8 cellular contexts compared by ENCODE assay signal in the genomic region with DNA sequence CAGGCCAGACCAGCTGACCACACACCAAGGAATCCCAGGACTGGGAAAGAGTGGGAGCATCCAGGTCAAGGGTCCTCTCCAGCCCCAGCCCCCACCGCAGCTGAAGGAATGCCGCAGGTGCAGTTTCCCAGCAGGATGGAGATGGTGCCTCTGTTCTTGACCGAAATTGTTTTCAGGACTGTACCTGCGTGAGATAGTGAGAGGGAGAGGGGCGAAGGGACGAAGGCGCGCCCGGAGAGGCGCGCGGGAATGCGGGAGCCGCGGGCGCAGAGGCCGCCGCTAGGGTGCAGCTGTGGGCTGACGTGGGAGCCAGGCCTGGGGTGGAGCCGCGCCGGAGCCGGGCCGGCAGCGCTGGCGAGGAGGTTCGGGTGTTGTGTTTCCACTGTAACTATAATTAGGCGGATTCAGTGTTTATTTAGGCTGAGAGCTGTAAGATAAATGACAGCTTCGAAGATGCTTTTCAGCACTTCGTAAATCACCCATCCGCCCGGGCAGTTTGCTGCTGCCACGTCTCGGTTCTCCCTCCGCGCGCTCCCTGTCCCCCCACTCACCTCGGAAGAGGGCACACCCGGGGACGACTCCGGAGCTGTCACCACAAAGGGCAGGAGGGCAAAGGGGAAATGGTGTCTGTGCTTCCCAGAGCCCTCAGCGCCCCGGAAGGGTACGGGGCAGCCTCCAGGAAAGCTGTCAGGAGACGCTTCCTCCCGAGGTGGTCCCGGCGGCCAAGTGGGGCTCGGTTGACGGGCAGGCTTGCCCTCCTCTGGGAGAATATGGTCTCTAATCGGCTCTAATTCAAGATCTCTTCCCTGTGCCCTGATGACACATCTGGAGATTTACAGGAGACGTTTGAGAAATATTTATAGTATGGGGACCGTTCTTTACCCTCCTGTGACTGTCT. TPM values are rescaled to one million over a fixed set of nuclear protein-coding genes. Genes with fewer than 3 reads are reported as not detected.
DNase-seq lines count a peak whose midpoint lies in the region; ATAC-seq and TF ChIP-seq lines count a peak whose summit lies in the region.

No MANE protein-coding gene starts in this region.

- no peaks in the 10 kb centered on the region for H3K36me3 Mint-ChIP-seq in CD4-positive, alpha-beta T cell (ENCODE audit: low read depth)
- H3K36me3 Mint-ChIP-seq in stimulated activated naive B cell treated with anti-CD40 and anti-IgM and Interleukin-4, amounts not matched to agents 10 μg/mL and 1 μg/mL and 100 μg/mL, for 72 hours: peaks cover 0 to 3% of the 10 kb centered on the region in 2 donors

- H3K4me1 Mint-ChIP-seq in CD4-positive, alpha-beta T cell (ENCODE audit: low read depth): peaks cover 3% of the 10 kb centered on the region
- peaks cover 15 to 29% of the 10 kb centered on the region in 2 donors for H3K4me1 Mint-ChIP-seq in stimulated activated naive B cell treated with anti-CD40 and anti-IgM and Interleukin-4, amounts not matched to agents 10 μg/mL and 1 μg/mL and 100 μg/mL, for 72 hours

- DNase-seq in CD4-positive, alpha-beta T cell: peak; percentile 28 to 76 (median 63)
- DNase-seq in HFF-Myc (ENCODE audit: extremely low read depth, low read depth) (no peak), NCI-H748 (lab: John Stamatoyannopoulos, UW; ENCODE audit: unreplicated experiment) (peak; percentile 88), erythroblast (lab: John Stamatoyannopoulos, UW) (peak; percentile 77 to 85), myocyte (ENCODE audit: low read depth) (peak; percentile 83)
- peak; percentile 75 for DNase-seq in activated CD8-positive, alpha-beta memory T cell treated with anti-CD3 and anti-CD28 coated beads, Interleukin-2, amount 50 U/mL, for 4 hours
- peak; percentile 23 for DNase-seq in stimulated activated naive B cell treated with anti-CD40 and anti-IgM and Interleukin-4, amounts not matched to agents 10 μg/mL and 1 μg/mL and 100 μg/mL, for 72 hours

- no peak overlapping the region for H3K27ac Mint-ChIP-seq in CD4-positive, alpha-beta T cell
- peak overlapping the region; percentile 90 for H3K27ac Mint-ChIP-seq in stimulated activated naive B cell treated with anti-CD40 and anti-IgM and Interleukin-4, amounts not matched to agents 10 μg/mL and 1 μg/mL and 100 μg/mL, for 72 hours

- CTCF ChIA-PET in CD4-positive, alpha-beta T cell (lab: Charles Lee): interaction anchor here (0.7 to 2.5 kb wide), 30 partner anchors 9 to 159 kb away, joined by 3 to 13 read pairs (median 4); a partner anchor contains a TSS

- peak; percentile 59 for TF ChIP-seq POLR2A in erythroblast (IDR thresholded peaks at IDR 0.05; ENCODE audit: low read length)

- intact Hi-C loops in CD4-positive, alpha-beta T cell (cut with DNase I, micrococcal nuclease): loop anchor here (1.0 to 5.0 kb wide), 4 partner anchors 50 to 126 kb away; a partner anchor contains a TSS

- no peak overlapping the region for H3K4me3 ChIP-seq in HFF-Myc (replicated peaks; ENCODE audit: low read depth, low read length)

- no peaks in the 10 kb centered on the region for H3K9me3 Mint-ChIP-seq in CD4-positive, alpha-beta T cell
- H3K9me3 Mint-ChIP-seq in stimulated activated naive B cell treated with anti-CD40 and anti-IgM and Interleukin-4, amounts not matched to agents 10 μg/mL and 1 μg/mL and 100 μg/mL, for 72 hours: no peaks in the 10 kb centered on the region

- H3K27me3 Mint-ChIP-seq in CD4-positive, alpha-beta T cell: peaks cover 31% of the 10 kb centered on the region
- peaks cover 37 to 48% of the 10 kb centered on the region in 2 donors for H3K27me3 Mint-ChIP-seq in stimulated activated naive B cell treated with anti-CD40 and anti-IgM and Interleukin-4, amounts not matched to agents 10 μg/mL and 1 μg/mL and 100 μg/mL, for 72 hours

- TF ChIP-seq CTCF in CD4-positive, alpha-beta T cell (IDR thresholded peaks at IDR 0.05): peak; percentile 86
- TF ChIP-seq CTCF in HFF-Myc (IDR thresholded peaks at IDR 0.05; ENCODE audit: low read depth, low read length, missing control alignments): peak; percentile 85

- H3K27ac ChIP-seq in CD4-positive, alpha-beta T cell (ENCODE audit: low read depth, low read length): no peak overlapping the region

- H3K27me3 ChIP-seq in CD4-positive, alpha-beta T cell (ENCODE audit: control insufficient read depth, insufficient read depth, low read length): peaks cover 12% of the 10 kb centered on the region

- ATAC-seq in CD4-positive, alpha-beta T cell (ENCODE audit: poor library complexity): peak; percentile 97
- ATAC-seq in stimulated activated naive B cell treated with anti-CD40 and anti-IgM and Interleukin-4, amounts not matched to agents 10 μg/mL and 1 μg/mL and 100 μg/mL, for 72 hours (replicated peaks): peak; percentile 67 to 72
- ATAC-seq in HG03469 (IDR thresholded peaks at IDR 0.05; ENCODE audit: unreplicated experiment): no peak

- peak overlapping the region; percentile 9 for H3K4me3 Mint-ChIP-seq in CD4-positive, alpha-beta T cell
- peak overlapping the region; percentile 66 to 80 for H3K4me3 Mint-ChIP-seq in stimulated activated naive B cell treated with anti-CD40 and anti-IgM and Interleukin-4, amounts not matched to agents 10 μg/mL and 1 μg/mL and 100 μg/mL, for 72 hours

- POLR2A ChIA-PET in CD4-positive, alpha-beta T cell (lab: Charles Lee): interaction anchor here (1.0 kb wide), 1 partner anchor 19 kb away, joined by 3 read pairs; no protein-coding TSS in a partner anchor

- H3K9me3 ChIP-seq in CD4-positive, alpha-beta T cell (ENCODE audit: control insufficient read depth, low read length): no peaks in the 10 kb centered on the region

RNA-seq across cellular contexts. Expression of a gene that starts 38.2 kb away (rescaled TPM):
- total RNA-seq in CD4-positive, alpha-beta T cell: not detected
- not detected in 2 replicates for total RNA-seq in myocyte
- not detected for polyA plus RNA-seq in myocyte (2012)

RNA-seq across cellular contexts. Expression of a gene that starts 52.3 kb away (rescaled TPM):
- 1 to 10 TPM; 4.8 to 4.9 TPM for total RNA-seq in CD4-positive, alpha-beta T cell
- total RNA-seq in myocyte: 39.0 and 43.9 TPM in 2 replicates
- 33.5 TPM for polyA plus RNA-seq in myocyte (2012)
